Comparison of ENCODE assay signal across 9 cellular contexts in genomic region chr20:31593221-31594001, GRCh38. TPM values are rescaled to one million over a fixed set of nuclear protein-coding genes. Genes with fewer than 3 reads are reported as not detected.
DNase-seq lines count a peak whose midpoint lies in the region; ATAC-seq and TF ChIP-seq lines count a peak whose summit lies in the region.
"Had no signal": no experiment of that assay in that cellular context is flagged by ENCODE, and none has a peak within 500 bp of the region (broad histone marks: within the 10 kb centered on the region; RNA-seq: fewer than 3 reads in every experiment).

No MANE protein-coding gene starts in this region.

- peak overlapping the region in 1 of 2 experiments; percentile 66 for H3K14ac ChIP-seq in mesenchymal stem cell (ENCODE audit: low read length in 2 of 2)

- H3K18ac ChIP-seq in mesenchymal stem cell (ENCODE audit: low read depth in 1 of 2, low read length in 2 of 2): peak overlapping the region; percentile 63 to 79

- BruUV-seq in Calu3 (replicated peaks; lab: Mats Ljungman, UMichigan): no TSS peak

- H2BK15ac ChIP-seq in mesenchymal stem cell (ENCODE audit: low read depth, poor library complexity, severe bottlenecking): peak overlapping the region; percentile 95

- H3K36me3 Mint-ChIP-seq in Calu3 (ENCODE audit: insufficient read depth, unreplicated experiment) (peaks cover 36% of the 10 kb centered on the region), chondrocyte (ENCODE audit: low read depth) (no peaks in the 10 kb centered on the region)

- peak overlapping the region; percentile 78 for H2BK120ac ChIP-seq in mesenchymal stem cell (ENCODE audit: low read depth, low read length)

- no peaks in the 10 kb centered on the region for H3K79me1 ChIP-seq in mesenchymal stem cell (replicated peaks; ENCODE audit: low read length, poor library complexity, severe bottlenecking)

- DNase-seq in Calu3 (peak; percentile 100), LoVo (ENCODE audit: low spot score) (peak; percentile 98), chondrocyte (ENCODE audit: low spot score) (no peak), mesenchymal stem cell (peak; percentile 79), NAMALWA (ENCODE audit: low spot score) (no peak), T-helper 2 cell (no peak)
- DNase-seq: cerebellar nuclear complex had no signal

- H3K4me1 Mint-ChIP-seq in Calu3 (ENCODE audit: low read depth, unreplicated experiment) (peaks cover 52% of the 10 kb centered on the region), chondrocyte (ENCODE audit: low read depth) (peaks cover 33% of the 10 kb centered on the region)

- no peaks in the 10 kb centered on the region for H3K27me3 Mint-ChIP-seq in Calu3 (ENCODE audit: unreplicated experiment)
- no peaks in the 10 kb centered on the region for H3K27me3 Mint-ChIP-seq in chondrocyte (ENCODE audit: low read depth)

- H3K9me3 Mint-ChIP-seq in Calu3 (ENCODE audit: low read depth, unreplicated experiment) (no peaks in the 10 kb centered on the region), chondrocyte (ENCODE audit: low read depth) (no peaks in the 10 kb centered on the region)

- peak overlapping the region; percentile 33 to 75 for H3K4ac ChIP-seq in mesenchymal stem cell (ENCODE audit: low read depth in 1 of 2, low read length in 2 of 2)

- no peak overlapping the region for H3K4me2 ChIP-seq in mesenchymal stem cell (ENCODE audit: low read length, poor library complexity, severe bottlenecking)

- H2BK12ac ChIP-seq in mesenchymal stem cell (ENCODE audit: low read length in 2 of 2): peak overlapping the region; percentile 33 to 96

- H3K4me3 Mint-ChIP-seq in Calu3 (ENCODE audit: low read depth, unreplicated experiment) (peak overlapping the region; percentile 75), chondrocyte (ENCODE audit: unreplicated experiment) (no peak overlapping the region)

- H4K91ac ChIP-seq in mesenchymal stem cell (ENCODE audit: low read length): peak overlapping the region; percentile 98

- H2AK5ac ChIP-seq in mesenchymal stem cell (ENCODE audit: low read length, severe bottlenecking): peak overlapping the region; percentile 45

- H3K23ac ChIP-seq in mesenchymal stem cell (ENCODE audit: low read length in 2 of 2): no peak overlapping the region

- ATAC-seq in GM21528 (IDR thresholded peaks at IDR 0.05; ENCODE audit: low FRiP score, unreplicated experiment): no peak
- no peak for ATAC-seq in GM19463 (IDR thresholded peaks at IDR 0.05; ENCODE audit: unreplicated experiment)

- H3K9me3 ChIP-seq in mesenchymal stem cell (ENCODE audit: control insufficient read depth, low read length): no peaks in the 10 kb centered on the region

- TF ChIP-seq CTCF in Calu3 (IDR thresholded peaks at IDR 0.05; ENCODE audit: unreplicated experiment) (peak; percentile 30), chondrocyte (IDR thresholded peaks at IDR 0.05) (peak; percentile 34)

- 72% methylated on average over 10 of the region's 11 CpGs for WGBS in mesenchymal stem cell

- no peak overlapping the region for H3K27ac ChIP-seq in mesenchymal stem cell (ENCODE audit: low read length, poor library complexity, severe bottlenecking)

- peak overlapping the region; percentile 88 for H4K8ac ChIP-seq in mesenchymal stem cell (ENCODE audit: low read length)

- H2BK5ac ChIP-seq in mesenchymal stem cell (ENCODE audit: low read depth, low read length, poor library complexity, severe bottlenecking): no peak overlapping the region

- H3K27ac Mint-ChIP-seq in Calu3 (ENCODE audit: unreplicated experiment) (peak overlapping the region; percentile 80), chondrocyte (ENCODE audit: unreplicated experiment) (peak overlapping the region; percentile 86)

- H3K4me3 ChIP-seq in mesenchymal stem cell (ENCODE audit: insufficient read depth in 1 of 2, low read depth in 1 of 2, low read length in 2 of 2): no peak overlapping the region

- no peaks in the 10 kb centered on the region for H3K36me3 ChIP-seq in mesenchymal stem cell (ENCODE audit: control insufficient read depth in 1 of 2, insufficient read depth in 2 of 2, low read depth in 1 of 2, low read length in 2 of 2)

- intact Hi-C loops in Calu3 (cut with micrococcal nuclease; ENCODE audit: unreplicated experiment): loop anchor here (1.0 to 2.0 kb wide), 3 partner anchors 15 to 33 kb away; no protein-coding TSS in a partner anchor

- H3K4me1 ChIP-seq in mesenchymal stem cell (ENCODE audit: control insufficient read depth, insufficient read depth, low read depth, low read length): peaks cover 24% of the 10 kb centered on the region

- CTCF ChIA-PET in Calu3 (lab: Charles Lee): interaction anchor here (0.6 to 2.1 kb wide), 12 partner anchors 8 to 145 kb away, joined by 3 to 57 read pairs (median 18); partner anchors contain the start of gene ID1

- H2AFZ ChIP-seq in mesenchymal stem cell (ENCODE audit: low read depth, low read length): peak overlapping the region; percentile 42

- H3K9ac ChIP-seq in mesenchymal stem cell (ENCODE audit: low read length): no peak overlapping the region

- no peaks in the 10 kb centered on the region for H3K27me3 ChIP-seq in mesenchymal stem cell (ENCODE audit: control insufficient read depth in 1 of 2, insufficient read depth in 1 of 2, low read length in 2 of 2)

RNA-seq across cellular contexts. Expression of gene ID1, which starts 11.7 kb away (rescaled TPM):
- total RNA-seq in Calu3 (2022) (347 and 431 TPM in 2 replicates), chondrocyte (7.7 to 73.7 TPM (median 9.0 TPM) in 3 replicates)
- 260 TPM for polyA plus RNA-seq in mesenchymal stem cell (2013, experiment 1 of 2)
- 254 TPM for polyA plus RNA-seq in mesenchymal stem cell (2013, experiment 2 of 2)

RNA-seq across cellular contexts. Expression of gene COX4I2, which starts 44.3 kb away (rescaled TPM):
- total RNA-seq in Calu3 (2022) (not detected in 2 replicates), chondrocyte (not detected in 3 replicates)
- polyA plus RNA-seq in mesenchymal stem cell (2013, experiment 1 of 2): not detected
- not detected for polyA plus RNA-seq in mesenchymal stem cell (2013, experiment 2 of 2)

Comparison
In these comparisons a context has a peak if more than half of its experiments do, and no peak if none do; other contexts are left out.
1. DNase-seq: peak in Calu3 (single experiment), LoVo (single experiment) and mesenchymal stem cell (single experiment); none in chondrocyte (single experiment), NAMALWA (single experiment) and T-helper 2 cell (0 of 5).